In genomic region chr21:34073749-34074282, GRCh38 we compare ENCODE assay signal across 8 cellular contexts. TPM values are rescaled to one million over a fixed set of nuclear protein-coding genes. Genes with fewer than 3 reads are reported as not detected.
DNase-seq lines count a peak whose midpoint lies in the region; TF ChIP-seq lines count a peak whose summit lies in the region.

No MANE protein-coding gene starts in this region.

- peaks cover 19% of the 10 kb centered on the region for H3K79me1 ChIP-seq in trophoblast cell (ENCODE audit: low read length)

- H4K8ac ChIP-seq in trophoblast cell (ENCODE audit: low read depth, low read length), result peak overlapping the region; percentile 92

- peak overlapping the region; percentile 83 for H2AFZ ChIP-seq in trophoblast cell (ENCODE audit: insufficient read depth, low read length, poor library complexity)

- H3K9me3 Mint-ChIP-seq in HFFc6, result no peaks in the 10 kb centered on the region

- H3K27me3 ChIP-seq in trophoblast cell (ENCODE audit: insufficient read depth, low read length), result no peaks in the 10 kb centered on the region

- H3K4me3 ChIP-seq in trophoblast cell (ENCODE audit: low read depth, low read length), result peak overlapping the region; percentile 93

- peak overlapping the region; percentile 59 for H3K4me2 ChIP-seq in trophoblast cell (ENCODE audit: low read length)

- peaks cover 4 to 6% of the 10 kb centered on the region in 2 experiments for H3K4me1 ChIP-seq in trophoblast cell (ENCODE audit: control insufficient read depth in 1 of 2, insufficient read depth in 2 of 2, low read length in 2 of 2)

- H3K14ac ChIP-seq in trophoblast cell (ENCODE audit: low read length), result peak overlapping the region; percentile 98

- H3K79me2 ChIP-seq in trophoblast cell (ENCODE audit: control insufficient read depth, insufficient read depth, low read length, poor library complexity), result peaks cover 14% of the 10 kb centered on the region

- no peak overlapping the region for H2AK5ac ChIP-seq in trophoblast cell (ENCODE audit: low read length)

- peak overlapping the region; percentile 97 for H3K18ac ChIP-seq in trophoblast cell (ENCODE audit: low read length)

- H3K9ac ChIP-seq in trophoblast cell (ENCODE audit: low read length), result peak overlapping the region; percentile 92

- no peaks in the 10 kb centered on the region for H3K36me3 ChIP-seq in trophoblast cell (ENCODE audit: control insufficient read depth in 1 of 2, insufficient read depth in 2 of 2, low read length in 2 of 2)

- H3K27me3 Mint-ChIP-seq in HFFc6 (ENCODE audit: insufficient read depth), result peaks cover 3% of the 10 kb centered on the region; the same call in 1 of the 2 replicates

- H3K4me3 Mint-ChIP-seq in HFFc6, result peak overlapping the region; percentile 96

- peaks cover 39% of the 10 kb centered on the region for H3K36me3 Mint-ChIP-seq in HFFc6 (ENCODE audit: low read depth)

- H4K91ac ChIP-seq in trophoblast cell (ENCODE audit: low read depth, low read length), result peak overlapping the region; percentile 91

- TF ChIP-seq CTCF in HFFc6 (IDR thresholded peaks at IDR 0.05), result no peak

- H2BK120ac ChIP-seq in trophoblast cell (ENCODE audit: insufficient read depth, low read length, poor library complexity), result peak overlapping the region; percentile 85

- peak overlapping the region; percentile 45 for H4K12ac ChIP-seq in trophoblast cell (ENCODE audit: low read depth, low read length)

- peak; percentile 22 for DNase-seq in NCI-H1092 treated with DMSO at 0.1 percent for 48 hours (lab: John Stamatoyannopoulos, UW)
- DNase-seq in NCI-H1092 (lab: John Stamatoyannopoulos, UW), result no peak
- no peak for DNase-seq in HFFc6
- DNase-seq in NCI-H460 (ENCODE audit: extremely low read depth, low read depth), result peak; percentile 13
- peak; percentile 47 for DNase-seq in activated naive CD4-positive, alpha-beta T cell treated with Interleukin-2 at 50 U/mL for 16 hours
- DNase-seq in head of caudate nucleus, result peak in 37 of 42 donors; percentile 10 to 74 (median 37)
- peak in 1 of 2 donors; percentile 39 for DNase-seq in trophoblast cell
- no peak for DNase-seq in dedifferentiated amniotic fluid mesenchymal stem cell (ENCODE audit: extremely low spot score)

- no peak overlapping the region for H2BK12ac ChIP-seq in trophoblast cell (ENCODE audit: low read length)

- H3K4ac ChIP-seq in trophoblast cell (ENCODE audit: low read depth, low read length), result peak overlapping the region; percentile 86

- H2BK5ac ChIP-seq in trophoblast cell (ENCODE audit: low read depth, low read length, poor library complexity), result peak overlapping the region; percentile 88

- no CpG with 5 or more reads among the region's 95 CpGs for WGBS in trophoblast cell (ENCODE audit: extremely low coverage, insufficient coverage, insufficient read length)

- no peaks in the 10 kb centered on the region for H3K9me3 ChIP-seq in trophoblast cell (ENCODE audit: insufficient read depth, low read depth, low read length)

- H3K23ac ChIP-seq in trophoblast cell (ENCODE audit: low read length), result no peak overlapping the region

- intact Hi-C loops in head of caudate nucleus (cut with DNase I), result loop anchor here (5.0 to 10.0 kb wide), 3 partner anchors 128 to 273 kb away; no protein-coding TSS in a partner anchor

- peak overlapping the region; percentile 94 for H3K27ac ChIP-seq in trophoblast cell (ENCODE audit: low read depth, low read length)

- H3K27ac Mint-ChIP-seq in HFFc6, result peak overlapping the region; percentile 81

- peaks cover 53% of the 10 kb centered on the region for H3K4me1 Mint-ChIP-seq in HFFc6 (ENCODE audit: low read depth)

RNA-seq across cellular contexts. Expression of gene MRPS6, which starts 0.4 kb away (rescaled TPM):
- 10 to 100 TPM; 57.1 to 89.6 (median 62.8) TPM for total RNA-seq in HFFc6 (2021; fragmentation: NEBNext Ultra II Directional; extraction: Animal tissue kit (Norgen Biotek cat#: 25700))
- 16.5 and 20.3 TPM in 2 replicates for total RNA-seq in NCI-H460 (2014; rRNA removed; shearing (Covaris generic))
- 15.5 and 16.8 TPM in 2 replicates for polyA plus RNA-seq in NCI-H460 (2014; cell fraction: nucleus; rRNA removed)
- polyA plus RNA-seq in trophoblast cell (2013), result 172 TPM in 2 replicates

RNA-seq across cellular contexts. Expression of gene SLC5A3, which starts 0.4 kb away (rescaled TPM):
- 10 to 100 TPM in 2 of 6 experiments, 1 to 10 TPM in 4; 7.3 to 21.1 (median 8.8) TPM for total RNA-seq in HFFc6 (2021; fragmentation: NEBNext Ultra II Directional; extraction: Animal tissue kit (Norgen Biotek cat#: 25700))
- total RNA-seq in NCI-H460 (2014; rRNA removed; shearing (Covaris generic)), result 7.6 and 8.5 TPM in 2 replicates
- polyA plus RNA-seq in NCI-H460 (2014; cell fraction: nucleus; rRNA removed), result 10.7 and 17.7 TPM in 2 replicates
- 4.2 and 4.5 TPM in 2 replicates for polyA plus RNA-seq in trophoblast cell (2013)

Comparison
In these comparisons a context has a peak if more than half of its experiments do, and no peak if none do; other contexts are left out.
1. DNase-seq: peak in NCI-H1092 treated with DMSO at 0.1 percent for 48 hours (single experiment), NCI-H460 (single experiment), activated naive CD4-positive, alpha-beta T cell treated with Interleukin-2 at 50 U/mL for 16 hours (single experiment) and head of caudate nucleus (37 of 42); none in NCI-H1092 (single experiment), HFFc6 (single experiment) and dedifferentiated amniotic fluid mesenchymal stem cell (single experiment).